9 cellular contexts compared by ENCODE assay signal in the genomic region with DNA sequence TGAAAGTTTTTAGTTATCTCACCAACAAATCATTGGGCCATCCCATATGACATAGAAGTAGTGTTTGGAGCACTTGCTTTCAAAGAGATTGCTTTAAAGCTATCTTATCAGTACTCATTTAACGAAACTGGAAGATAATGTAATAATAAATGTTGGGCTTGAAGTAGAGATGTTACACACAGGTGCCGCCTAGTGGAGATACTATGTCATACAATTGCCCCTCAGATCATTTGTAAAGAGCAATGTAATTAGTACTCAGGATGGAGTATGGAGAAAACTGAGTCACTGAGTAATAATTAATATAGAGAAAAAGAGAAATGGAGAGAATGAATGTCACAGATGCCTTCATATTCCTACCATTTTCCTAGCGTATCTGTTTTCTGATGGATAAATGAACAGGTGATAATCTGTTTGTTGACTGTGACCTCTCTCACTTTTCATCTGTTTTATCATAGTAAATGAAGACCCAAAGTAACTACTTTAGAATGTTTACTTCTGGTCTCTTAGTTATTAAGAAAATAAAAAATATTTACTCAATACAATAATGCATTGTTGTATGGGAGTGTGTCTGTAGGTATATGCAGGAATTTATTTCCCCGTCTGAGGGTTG.
A peak's percentile ranks its signal among the peaks of the same experiment; 100 is the strongest.
DNase-seq lines count a peak whose midpoint lies in the region; ATAC-seq and TF ChIP-seq lines count a peak whose summit lies in the region.
"Had no signal": no experiment of that assay in that cellular context is flagged by ENCODE, and none has a peak within 500 bp of the region (broad histone marks: within the 10 kb centered on the region; RNA-seq: fewer than 3 reads in every experiment).

No MANE protein-coding gene starts in this region.

- TF ChIP-seq CTCF in CD8-positive, alpha-beta T cell (IDR thresholded peaks at IDR 0.05), result peak; percentile 88
- TF ChIP-seq CTCF in GM23338 (conservative IDR thresholded peaks at IDR 0.05; ENCODE audit: low read depth in 2 of 2) (peak; percentile 72 to 88), gastroesophageal sphincter (IDR thresholded peaks at IDR 0.05) (peak; percentile 52 to 64 (median 60)), sigmoid colon (IDR thresholded peaks at IDR 0.05) (peak in 3 of 4 experiments; percentile 52 to 68 (median 52))

- ATAC-seq in CD8-positive, alpha-beta T cell, result peak; percentile 76
- ATAC-seq in GM23338 (peak; percentile 44; the same call in 2 of the 3 replicates), gastroesophageal sphincter (no peak), GM21390 (IDR thresholded peaks at IDR 0.05; ENCODE audit: unreplicated experiment) (no peak), GM21825 (IDR thresholded peaks at IDR 0.05; ENCODE audit: unreplicated experiment) (no peak)

- H3K27ac Mint-ChIP-seq in CD8-positive, alpha-beta T cell, result no peak overlapping the region
- no peak overlapping the region for H3K27ac Mint-ChIP-seq in GM23338
- no peak overlapping the region for H3K27ac Mint-ChIP-seq in activated T-helper 1 cell treated with anti-CD3 and anti-CD28 coated beads, Interleukin-12 subunit alpha, Interleukin-12 subunit beta, Interleukin-2, Interleukin-4 antibody, amounts not matched to agents 30 ng/mL and 10 ng/mL and 1 ng/mL, durations not matched to agents 14 hours and 24 hours and 36 hours

- H3K27ac ChIP-seq in CD8-positive, alpha-beta T cell (ENCODE audit: low read depth, low read length), result no peak overlapping the region
- H3K27ac ChIP-seq in GM23338 (ENCODE audit: low read depth), result no peak overlapping the region
- no peak overlapping the region for H3K27ac ChIP-seq in gastroesophageal sphincter
- H3K27ac ChIP-seq in sigmoid colon, result no peak overlapping the region
- H3K27ac ChIP-seq: SK-N-MC had no signal

- intact Hi-C loops in CD8-positive, alpha-beta T cell (cut with DNase I, micrococcal nuclease), result loop anchor here (1.0 to 5.0 kb wide), 7 partner anchors 90 to 442 kb away; partner anchors contain the start of gene SSH2 (in 1 of the 2)
- intact Hi-C loops in activated T-helper 1 cell treated with anti-CD3 and anti-CD28 coated beads, Interleukin-12 subunit alpha, Interleukin-12 subunit beta, Interleukin-2, Interleukin-4 antibody, amounts not matched to agents 30 ng/mL and 10 ng/mL and 1 ng/mL, durations not matched to agents 14 hours and 24 hours and 36 hours (cut with micrococcal nuclease), result loop anchor here (1.0 to 5.0 kb wide), 3 partner anchors 90 to 385 kb away; partner anchors contain the start of gene SSH2
- intact Hi-C loops in sigmoid colon (cut with DNase I), result no loop called here

- CTCF ChIA-PET in CD8-positive, alpha-beta T cell (lab: Charles Lee), result interaction anchor here (0.6 to 1.9 kb wide), 16 partner anchors 8 to 221 kb away, joined by 3 to 11 read pairs (median 4); no protein-coding TSS in a partner anchor

- POLR2A ChIA-PET in CD8-positive, alpha-beta T cell (lab: Charles Lee), result interaction anchor here (0.7 kb wide), 1 partner anchor 200 kb away, joined by 3 read pairs; no protein-coding TSS in a partner anchor

- no peaks in the 10 kb centered on the region for H3K36me3 ChIP-seq in CD8-positive, alpha-beta T cell (ENCODE audit: insufficient read depth, low read length)
- no peaks in the 10 kb centered on the region for H3K36me3 ChIP-seq in GM23338 (ENCODE audit: insufficient read depth)
- no peaks in the 10 kb centered on the region for H3K36me3 ChIP-seq in gastroesophageal sphincter
- no peaks in the 10 kb centered on the region for H3K36me3 ChIP-seq in sigmoid colon

- H3K4me3 ChIP-seq in CD8-positive, alpha-beta T cell (ENCODE audit: low read depth, low read length), result no peak overlapping the region
- H3K4me3 ChIP-seq in GM23338 (no peak overlapping the region), gastroesophageal sphincter (no peak overlapping the region), sigmoid colon (no peak overlapping the region)
- H3K4me3 ChIP-seq: SK-N-MC had no signal

- H3K27me3 ChIP-seq in CD8-positive, alpha-beta T cell (ENCODE audit: insufficient read depth, low read length), result no peaks in the 10 kb centered on the region
- H3K27me3 ChIP-seq in GM23338 (ENCODE audit: insufficient read depth) (no peaks in the 10 kb centered on the region), gastroesophageal sphincter (no peaks in the 10 kb centered on the region), sigmoid colon (no peaks in the 10 kb centered on the region)

- no peak overlapping the region for H3K4me2 ChIP-seq in GM23338

- H3K4me3 Mint-ChIP-seq in CD8-positive, alpha-beta T cell, result no peak overlapping the region
- no peak overlapping the region for H3K4me3 Mint-ChIP-seq in GM23338
- H3K4me3 Mint-ChIP-seq in activated T-helper 1 cell treated with anti-CD3 and anti-CD28 coated beads, Interleukin-12 subunit alpha, Interleukin-12 subunit beta, Interleukin-2, Interleukin-4 antibody, amounts not matched to agents 30 ng/mL and 10 ng/mL and 1 ng/mL, durations not matched to agents 14 hours and 24 hours and 36 hours, result no peak overlapping the region

- no peaks in the 10 kb centered on the region for H3K9me3 Mint-ChIP-seq in CD8-positive, alpha-beta T cell
- H3K9me3 Mint-ChIP-seq in GM23338, result peaks cover 3% of the 10 kb centered on the region; the same call in 2 of the 3 replicates
- H3K9me3 Mint-ChIP-seq in activated T-helper 1 cell treated with anti-CD3 and anti-CD28 coated beads, Interleukin-12 subunit alpha, Interleukin-12 subunit beta, Interleukin-2, Interleukin-4 antibody, amounts not matched to agents 30 ng/mL and 10 ng/mL and 1 ng/mL, durations not matched to agents 14 hours and 24 hours and 36 hours, result no peaks in the 10 kb centered on the region

- WGBS in gastroesophageal sphincter (ENCODE audit: low coverage in 1 of 2), 2 donors, result 20 to 22% methylated on average over 4 of the region's 4 CpGs
- 30 to 32% methylated on average over 4 of the region's 4 CpGs for WGBS in sigmoid colon, 2 donors

- no peak for TF ChIP-seq EP300 in gastroesophageal sphincter (IDR thresholded peaks at IDR 0.05)
- TF ChIP-seq EP300 in sigmoid colon (IDR thresholded peaks at IDR 0.05), result no peak

- H3K4me1 ChIP-seq in CD8-positive, alpha-beta T cell (ENCODE audit: insufficient read depth, low read length), result no peaks in the 10 kb centered on the region
- H3K4me1 ChIP-seq in GM23338 (ENCODE audit: insufficient read depth), result no peaks in the 10 kb centered on the region
- no peaks in the 10 kb centered on the region for H3K4me1 ChIP-seq in gastroesophageal sphincter
- no peaks in the 10 kb centered on the region for H3K4me1 ChIP-seq in sigmoid colon

- no peaks in the 10 kb centered on the region for H3F3A ChIP-seq in GM23338 (replicated peaks; ENCODE audit: low read depth)

- H3K9me3 ChIP-seq in CD8-positive, alpha-beta T cell (ENCODE audit: low read length), result no peaks in the 10 kb centered on the region
- no peaks in the 10 kb centered on the region for H3K9me3 ChIP-seq in gastroesophageal sphincter
- no peaks in the 10 kb centered on the region for H3K9me3 ChIP-seq in sigmoid colon

- H3K27me3 Mint-ChIP-seq in CD8-positive, alpha-beta T cell (ENCODE audit: low read depth), result peaks cover 5% of the 10 kb centered on the region
- H3K27me3 Mint-ChIP-seq in GM23338 (ENCODE audit: insufficient read depth, low read depth, poor library complexity), result peaks cover 2% of the 10 kb centered on the region
- peaks cover 11% of the 10 kb centered on the region for H3K27me3 Mint-ChIP-seq in activated T-helper 1 cell treated with anti-CD3 and anti-CD28 coated beads, Interleukin-12 subunit alpha, Interleukin-12 subunit beta, Interleukin-2, Interleukin-4 antibody, amounts not matched to agents 30 ng/mL and 10 ng/mL and 1 ng/mL, durations not matched to agents 14 hours and 24 hours and 36 hours (ENCODE audit: insufficient read depth)

- no peaks in the 10 kb centered on the region for H3K79me2 ChIP-seq in GM23338 (replicated peaks; ENCODE audit: insufficient read depth)

- H4K20me1 ChIP-seq in GM23338 (replicated peaks; ENCODE audit: insufficient read depth), result no peaks in the 10 kb centered on the region

- no peaks in the 10 kb centered on the region for H3K36me3 Mint-ChIP-seq in CD8-positive, alpha-beta T cell
- peaks cover 2% of the 10 kb centered on the region; the same call in 1 of the 3 replicates for H3K36me3 Mint-ChIP-seq in GM23338 (ENCODE audit: low read depth)
- H3K36me3 Mint-ChIP-seq in activated T-helper 1 cell treated with anti-CD3 and anti-CD28 coated beads, Interleukin-12 subunit alpha, Interleukin-12 subunit beta, Interleukin-2, Interleukin-4 antibody, amounts not matched to agents 30 ng/mL and 10 ng/mL and 1 ng/mL, durations not matched to agents 14 hours and 24 hours and 36 hours (ENCODE audit: low read depth), result no peaks in the 10 kb centered on the region

- H2AFZ ChIP-seq in GM23338, result no peak overlapping the region

- DNase-seq in CD8-positive, alpha-beta T cell, result peak in 4 of 7 experiments; percentile 3 to 35 (median 26)
- DNase-seq in GM23338 (ENCODE audit: low spot score) (peak; percentile 69), NCI-H524 (lab: John Stamatoyannopoulos, UW) (peak; percentile 32 to 66), sigmoid colon (no peak)
- DNase-seq in activated T-helper 1 cell treated with anti-CD3 and anti-CD28 coated beads, Interleukin-12 subunit alpha, Interleukin-12 subunit beta, Interleukin-2, Interleukin-4 antibody, amounts not matched to agents 30 ng/mL and 10 ng/mL and 1 ng/mL, durations not matched to agents 14 hours and 24 hours and 36 hours (ENCODE audit: low spot score), result peak; percentile 16

- H3K4me1 Mint-ChIP-seq in CD8-positive, alpha-beta T cell (ENCODE audit: low read depth), result peaks cover 2% of the 10 kb centered on the region
- H3K4me1 Mint-ChIP-seq in GM23338, result no peaks in the 10 kb centered on the region
- H3K4me1 Mint-ChIP-seq in activated T-helper 1 cell treated with anti-CD3 and anti-CD28 coated beads, Interleukin-12 subunit alpha, Interleukin-12 subunit beta, Interleukin-2, Interleukin-4 antibody, amounts not matched to agents 30 ng/mL and 10 ng/mL and 1 ng/mL, durations not matched to agents 14 hours and 24 hours and 36 hours (ENCODE audit: low read depth), result no peaks in the 10 kb centered on the region

- H3K9me2 ChIP-seq in GM23338 (ENCODE audit: insufficient read depth), result no peaks in the 10 kb centered on the region

- TF ChIP-seq POLR2A in gastroesophageal sphincter (IDR thresholded peaks at IDR 0.05) (no peak), sigmoid colon (IDR thresholded peaks at IDR 0.05) (no peak)

TF ChIP-seq in GM23338, 12 proteins besides CTCF, POLR2A, EP300 and RAD21 (continues in another document):
- TF ChIP-seq EZH2 (IDR thresholded peaks at IDR 0.05; ENCODE audit: low read depth, unreplicated experiment), result no peak
- TF ChIP-seq ZNF114 (CRISPR knock-in tag; IDR thresholded peaks at IDR 0.05), result no peak

Comparison
In these comparisons a context has a peak if more than half of its experiments do, and no peak if none do; other contexts are left out.
1. ATAC-seq: peak in CD8-positive, alpha-beta T cell (single experiment) and GM23338 (single experiment); none in gastroesophageal sphincter (single experiment), GM21390 (single experiment) and GM21825 (single experiment).
2. Peak in every context shown above with its lines, with median percentiles within 50 percentile points of each other: CTCF ChIP-seq.